ENCODE assay signal across 1 cellular context in the genomic region with DNA sequence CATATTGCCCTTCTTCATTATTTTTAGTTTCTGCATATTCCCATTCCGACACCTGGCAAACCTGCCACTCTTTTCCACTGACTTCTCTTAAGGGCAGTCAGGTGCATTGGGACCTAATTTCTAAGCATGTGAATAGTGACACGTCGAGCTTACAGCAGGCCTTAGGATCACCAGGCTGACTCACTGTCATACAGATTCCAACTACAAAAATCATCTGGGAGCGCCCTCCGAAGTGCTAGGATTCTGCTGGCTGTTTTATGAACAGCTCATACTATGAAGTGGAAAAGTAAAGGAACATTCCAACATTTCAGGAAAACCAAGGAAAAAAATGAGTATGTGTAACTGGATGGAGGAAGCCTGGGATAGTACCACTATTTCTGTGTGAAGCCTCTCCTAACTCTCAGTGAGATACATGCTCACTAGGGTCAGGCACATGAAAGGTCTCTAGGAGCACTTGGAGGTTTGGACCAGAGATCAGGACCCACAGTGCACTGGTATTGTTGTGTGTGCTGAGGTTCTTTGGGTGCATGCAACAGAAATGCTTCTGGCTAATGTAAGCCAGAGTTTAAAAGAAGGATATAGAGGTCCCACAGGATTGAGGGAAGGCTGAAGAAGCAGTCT.
TF ChIP-seq lines count a peak whose summit lies in the region.

No MANE protein-coding gene starts in this region.

TF ChIP-seq in endothelial cell of umbilical vein, 7 proteins besides CTCF, POLR2A, EP300 and RAD21 (continued from another document):
- TF ChIP-seq EZH2 (IDR thresholded peaks at IDR 0.05; ENCODE audit: borderline replicate concordance, low read depth, low read length, severe bottlenecking): no peak
- TF ChIP-seq GATA2 (IDR thresholded peaks at IDR 0.05; ENCODE audit: insufficient read depth, insufficient read length, low read depth, low read length): no peak
- no peak for TF ChIP-seq POLR2AphosphoS5 (IDR thresholded peaks at IDR 0.05; ENCODE audit: insufficient read depth, low read depth, low read length)
- TF ChIP-seq, protein P1, sequence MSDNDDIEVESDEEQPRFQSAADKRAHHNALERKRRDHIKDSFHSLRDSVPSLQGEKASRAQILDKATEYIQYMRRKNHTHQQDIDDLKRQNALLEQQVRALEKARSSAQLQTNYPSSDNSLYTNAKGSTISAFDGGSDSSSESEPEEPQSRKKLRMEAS (IDR thresholded peaks at IDR 0.05; ENCODE audit: insufficient read depth, insufficient read length): no peak
- no peak for TF ChIP-seq MYC (IDR thresholded peaks at IDR 0.05; ENCODE audit: low read depth, low read length)
- TF ChIP-seq JUN (IDR thresholded peaks at IDR 0.05; ENCODE audit: borderline replicate concordance, insufficient read depth, insufficient read length, low read depth): no peak
